Comparison of ENCODE assay signal across 8 cellular contexts in genomic region chr2:218168635-218169462, GRCh38. TPM values are rescaled to one million over a fixed set of nuclear protein-coding genes. Genes with fewer than 3 reads are reported as not detected.
DNase-seq lines count a peak whose midpoint lies in the region; ATAC-seq and TF ChIP-seq lines count a peak whose summit lies in the region.

No MANE protein-coding gene starts in this region.

- H3K36me3 ChIP-seq in effector memory CD4-positive, alpha-beta T cell (ENCODE audit: control insufficient read depth, insufficient read depth, low read length), result no peaks in the 10 kb centered on the region
- no peaks in the 10 kb centered on the region for H3K36me3 ChIP-seq in thoracic aorta

- H3K9me3 Mint-ChIP-seq in activated CD4-positive, alpha-beta T cell treated with anti-CD3 and anti-CD28 coated beads, Interleukin-2, amount 10 ng/mL, durations not matched to agents 7 days and 5 days, result no peaks in the 10 kb centered on the region
- H3K9me3 Mint-ChIP-seq in natural killer cell treated with Interleukin-12 subunit alpha and Interleukin-12 subunit beta and Interleukin-15 and Interleukin-18, amount 100 ng/mL, for 72 hours, result no peaks in the 10 kb centered on the region
- H3K9me3 Mint-ChIP-seq in stimulated activated memory B cell treated with anti-CD40 and anti-IgM and Interleukin-4, amounts not matched to agents 10 μg/mL and 1 μg/mL and 100 μg/mL, for 72 hours, result no peaks in the 10 kb centered on the region

- H3K27me3 ChIP-seq in effector memory CD4-positive, alpha-beta T cell (replicated peaks; ENCODE audit: control insufficient read depth, insufficient read depth, low read length, poor library complexity, severe bottlenecking), result no peaks in the 10 kb centered on the region
- no peaks in the 10 kb centered on the region for H3K27me3 ChIP-seq in thoracic aorta (replicated peaks; ENCODE audit: insufficient read depth)

- no peak overlapping the region for H3K27ac Mint-ChIP-seq in activated CD4-positive, alpha-beta T cell treated with anti-CD3 and anti-CD28 coated beads, Interleukin-2, amount 10 ng/mL, durations not matched to agents 7 days and 5 days
- peak overlapping the region in 1 of 2 donors; percentile 63 for H3K27ac Mint-ChIP-seq in natural killer cell treated with Interleukin-12 subunit alpha and Interleukin-12 subunit beta and Interleukin-15 and Interleukin-18, amount 100 ng/mL, for 72 hours
- no peak overlapping the region for H3K27ac Mint-ChIP-seq in stimulated activated memory B cell treated with anti-CD40 and anti-IgM and Interleukin-4, amounts not matched to agents 10 μg/mL and 1 μg/mL and 100 μg/mL, for 72 hours

- H3K4me1 Mint-ChIP-seq in activated CD4-positive, alpha-beta T cell treated with anti-CD3 and anti-CD28 coated beads, Interleukin-2, amount 10 ng/mL, durations not matched to agents 7 days and 5 days, result peaks cover 32% of the 10 kb centered on the region
- peaks cover 53 to 54% of the 10 kb centered on the region in 2 donors for H3K4me1 Mint-ChIP-seq in natural killer cell treated with Interleukin-12 subunit alpha and Interleukin-12 subunit beta and Interleukin-15 and Interleukin-18, amount 100 ng/mL, for 72 hours (ENCODE audit: low read depth in 2 of 2)
- peaks cover 22% of the 10 kb centered on the region for H3K4me1 Mint-ChIP-seq in stimulated activated memory B cell treated with anti-CD40 and anti-IgM and Interleukin-4, amounts not matched to agents 10 μg/mL and 1 μg/mL and 100 μg/mL, for 72 hours

- H3K4me1 ChIP-seq in effector memory CD4-positive, alpha-beta T cell (ENCODE audit: control insufficient read depth, insufficient read depth, low read length, poor library complexity, severe bottlenecking), result peaks cover 22% of the 10 kb centered on the region
- no peaks in the 10 kb centered on the region for H3K4me1 ChIP-seq in thoracic aorta (ENCODE audit: control insufficient read depth in 1 of 2, low read depth in 2 of 2)

- H3K9me3 ChIP-seq in effector memory CD4-positive, alpha-beta T cell (ENCODE audit: control insufficient read depth, low read length), result no peaks in the 10 kb centered on the region
- H3K9me3 ChIP-seq in thoracic aorta, result no peaks in the 10 kb centered on the region

- ATAC-seq in GM19023 (IDR thresholded peaks at IDR 0.05; ENCODE audit: unreplicated experiment) (peak; percentile 72), thoracic aorta (ENCODE audit: insufficient number of reproducible peaks, low FRiP score, low read depth) (no peak)
- ATAC-seq in natural killer cell treated with Interleukin-12 subunit alpha and Interleukin-12 subunit beta and Interleukin-15 and Interleukin-18, amount 100 ng/mL, for 72 hours, result peak; percentile 70 to 73
- ATAC-seq in stimulated activated memory B cell treated with anti-CD40 and anti-IgM and Interleukin-4, amounts not matched to agents 10 μg/mL and 1 μg/mL and 100 μg/mL, for 72 hours, result no peak

- H3K27me3 Mint-ChIP-seq in activated CD4-positive, alpha-beta T cell treated with anti-CD3 and anti-CD28 coated beads, Interleukin-2, amount 10 ng/mL, durations not matched to agents 7 days and 5 days, result peaks cover 28% of the 10 kb centered on the region
- no peaks in the 10 kb centered on the region for H3K27me3 Mint-ChIP-seq in natural killer cell treated with Interleukin-12 subunit alpha and Interleukin-12 subunit beta and Interleukin-15 and Interleukin-18, amount 100 ng/mL, for 72 hours
- peaks cover 14% of the 10 kb centered on the region for H3K27me3 Mint-ChIP-seq in stimulated activated memory B cell treated with anti-CD40 and anti-IgM and Interleukin-4, amounts not matched to agents 10 μg/mL and 1 μg/mL and 100 μg/mL, for 72 hours

- DNase-seq in AML-193 (lab: John Stamatoyannopoulos, UW) (peak; percentile 26 to 47), NCI-H69 (lab: John Stamatoyannopoulos, UW) (peak; percentile 30), thoracic aorta (ENCODE audit: low spot score) (no peak)
- peak; percentile 71 for DNase-seq in activated CD4-positive, alpha-beta T cell treated with anti-CD3 and anti-CD28 coated beads, Interleukin-2, amount 10 ng/mL, durations not matched to agents 7 days and 5 days
- DNase-seq in effector memory CD4-positive, alpha-beta T cell, result peak; percentile 19 to 46 (median 32)
- peak; percentile 75 for DNase-seq in natural killer cell treated with Interleukin-12 subunit alpha and Interleukin-12 subunit beta and Interleukin-15 and Interleukin-18, amount 100 ng/mL, for 72 hours (ENCODE audit: low spot score)

- CTCF ChIA-PET in activated CD4-positive, alpha-beta T cell treated with anti-CD3 and anti-CD28 coated beads, Interleukin-2, amount 10 ng/mL, durations not matched to agents 7 days and 5 days (lab: Charles Lee), result interaction anchor here (1.2 kb wide), 2 partner anchors 12 to 19 kb away, joined by 3 to 4 read pairs; no protein-coding TSS in a partner anchor

- H3K4me3 ChIP-seq in effector memory CD4-positive, alpha-beta T cell (ENCODE audit: insufficient read depth, low read depth, low read length, poor library complexity, severe bottlenecking), result no peak overlapping the region
- no peak overlapping the region for H3K4me3 ChIP-seq in thoracic aorta

- POLR2A ChIA-PET in activated CD4-positive, alpha-beta T cell treated with anti-CD3 and anti-CD28 coated beads, Interleukin-2, amount 10 ng/mL, durations not matched to agents 7 days and 5 days (lab: Charles Lee), result interaction anchor here (0.6 kb wide), 1 partner anchor 62 kb away, joined by 4 read pairs; no protein-coding TSS in a partner anchor

- peak; percentile 60 for TF ChIP-seq CTCF in thoracic aorta (IDR thresholded peaks at IDR 0.05)

- peaks cover 3% of the 10 kb centered on the region for H3K36me3 Mint-ChIP-seq in activated CD4-positive, alpha-beta T cell treated with anti-CD3 and anti-CD28 coated beads, Interleukin-2, amount 10 ng/mL, durations not matched to agents 7 days and 5 days (ENCODE audit: low read depth)
- peaks cover 7% of the 10 kb centered on the region for H3K36me3 Mint-ChIP-seq in natural killer cell treated with Interleukin-12 subunit alpha and Interleukin-12 subunit beta and Interleukin-15 and Interleukin-18, amount 100 ng/mL, for 72 hours
- H3K36me3 Mint-ChIP-seq in stimulated activated memory B cell treated with anti-CD40 and anti-IgM and Interleukin-4, amounts not matched to agents 10 μg/mL and 1 μg/mL and 100 μg/mL, for 72 hours, result no peaks in the 10 kb centered on the region

- no peak overlapping the region for H3K27ac ChIP-seq in effector memory CD4-positive, alpha-beta T cell (ENCODE audit: insufficient read depth, low read length, poor library complexity, severe bottlenecking)
- no peak overlapping the region for H3K27ac ChIP-seq in thoracic aorta

- no peak overlapping the region for H3K4me3 Mint-ChIP-seq in activated CD4-positive, alpha-beta T cell treated with anti-CD3 and anti-CD28 coated beads, Interleukin-2, amount 10 ng/mL, durations not matched to agents 7 days and 5 days
- no peak overlapping the region for H3K4me3 Mint-ChIP-seq in natural killer cell treated with Interleukin-12 subunit alpha and Interleukin-12 subunit beta and Interleukin-15 and Interleukin-18, amount 100 ng/mL, for 72 hours
- no peak overlapping the region for H3K4me3 Mint-ChIP-seq in stimulated activated memory B cell treated with anti-CD40 and anti-IgM and Interleukin-4, amounts not matched to agents 10 μg/mL and 1 μg/mL and 100 μg/mL, for 72 hours

RNA-seq across cellular contexts. Expression of gene CXCR1, which starts 2.1 kb away (rescaled TPM):
- 1 to 10 TPM in 1 of 2 experiments, under 1 TPM in 1; 0.99 to 1.1 TPM for total RNA-seq in activated CD4-positive, alpha-beta T cell treated with anti-CD3 and anti-CD28 coated beads, Interleukin-2, amount 10 ng/mL, durations not matched to agents 7 days and 5 days
- total RNA-seq in natural killer cell treated with Interleukin-12 subunit alpha and Interleukin-12 subunit beta and Interleukin-15 and Interleukin-18, amount 100 ng/mL, for 72 hours, result under 1 TPM in 1 of 2 donors, not detected in 1; 0.28 TPM
- total RNA-seq in thoracic aorta, result 1 to 10 TPM in 1 of 2 donors, under 1 TPM in 1; 0.41 to 4.4 TPM

RNA-seq across cellular contexts. Expression of gene CXCR2, which starts 43.0 kb away (rescaled TPM):
- total RNA-seq in activated CD4-positive, alpha-beta T cell treated with anti-CD3 and anti-CD28 coated beads, Interleukin-2, amount 10 ng/mL, durations not matched to agents 7 days and 5 days, result under 1 TPM; 0.20 to 0.37 TPM
- total RNA-seq in natural killer cell treated with Interleukin-12 subunit alpha and Interleukin-12 subunit beta and Interleukin-15 and Interleukin-18, amount 100 ng/mL, for 72 hours, result 1 to 10 TPM in 1 of 2 donors, under 1 TPM in 1; 0.47 to 2.1 TPM
- total RNA-seq in thoracic aorta, result 1 to 10 TPM in 1 of 2 donors, not detected in 1; 3.0 TPM

RNA-seq across cellular contexts. Expression of gene ARPC2, which starts 48.1 kb away (rescaled TPM):
- total RNA-seq in activated CD4-positive, alpha-beta T cell treated with anti-CD3 and anti-CD28 coated beads, Interleukin-2, amount 10 ng/mL, durations not matched to agents 7 days and 5 days, result 100 to 1,000 TPM; 708 to 729 TPM
- total RNA-seq in natural killer cell treated with Interleukin-12 subunit alpha and Interleukin-12 subunit beta and Interleukin-15 and Interleukin-18, amount 100 ng/mL, for 72 hours, result 100 to 1,000 TPM; 509 to 675 TPM
- 100 to 1,000 TPM; 378 to 469 TPM for total RNA-seq in thoracic aorta

Comparison
In these comparisons a context has a peak if more than half of its experiments do, and no peak if none do; other contexts are left out.
1. ATAC-seq: peak in GM19023 (single experiment) and natural killer cell treated with Interleukin-12 subunit alpha and Interleukin-12 subunit beta and Interleukin-15 and Interleukin-18, amount 100 ng/mL, for 72 hours (2 of 2); none in thoracic aorta (single experiment) and stimulated activated memory B cell treated with anti-CD40 and anti-IgM and Interleukin-4, amounts not matched to agents 10 μg/mL and 1 μg/mL and 100 μg/mL, for 72 hours (single experiment).